19 cellular contexts compared by ENCODE assay signal in genomic region chr19:36950335-36951119, GRCh38. TPM values are rescaled to one million over a fixed set of nuclear protein-coding genes. Genes with fewer than 3 reads are reported as not detected.
DNase-seq lines count a peak whose midpoint lies in the region; ATAC-seq and TF ChIP-seq lines count a peak whose summit lies in the region.
"Had no signal": no experiment of that assay in that cellular context is flagged by ENCODE, and none has a peak within 500 bp of the region (broad histone marks: within the 10 kb centered on the region; RNA-seq: fewer than 3 reads in every experiment).

No MANE protein-coding gene starts in this region.

- H3K4me3 ChIP-seq in HEK293 (ENCODE audit: low read depth, low read length) (no peak overlapping the region), coronary artery (peak overlapping the region; percentile 3), mesendoderm (ENCODE audit: low read length) (no peak overlapping the region)

- WGBS in mesendoderm (ENCODE audit: extremely low coverage, insufficient coverage, low lambda C conversion rate): no CpG with 5 or more reads among the region's 5 CpGs

- POLR2A ChIA-PET in HEK293 (lab: Yijun Ruan, JAX): no interaction called here

- H3K4ac ChIP-seq in mesendoderm (ENCODE audit: low read depth, low read length): no peak overlapping the region

- H3K27ac ChIP-seq in HEK293 (ENCODE audit: extremely low read depth, low read depth, low read length) (no peak overlapping the region), coronary artery (no peak overlapping the region), mesendoderm (ENCODE audit: low read depth, low read length) (no peak overlapping the region)
- H3K27ac ChIP-seq: 22Rv1, C4-2B had no signal

- no peak overlapping the region for H3K23ac ChIP-seq in mesendoderm (ENCODE audit: low read length)

- no peak overlapping the region for H4K8ac ChIP-seq in mesendoderm (ENCODE audit: low read depth, low read length)

- H3K9me3 ChIP-seq in HEK293 (ENCODE audit: control insufficient read depth, insufficient read depth, low read depth, low read length): peaks cover 35% of the 10 kb centered on the region

- H2AK5ac ChIP-seq in mesendoderm (ENCODE audit: low read length): no peak overlapping the region

- TF ChIP-seq CTCF in HEK293 (tag by site-specific recombination; IDR thresholded peaks at IDR 0.05): no peak
- no peak for TF ChIP-seq CTCF in coronary artery (IDR thresholded peaks at IDR 0.05)

- intact Hi-C loops in left colon (cut with DNase I, micrococcal nuclease): no loop called here

- no peak overlapping the region for H2BK5ac ChIP-seq in mesendoderm (ENCODE audit: low read length)

- ATAC-seq in left colon: no peak

- H3K79me2 ChIP-seq in mesendoderm (ENCODE audit: control insufficient read depth, insufficient read depth, low read length): no peaks in the 10 kb centered on the region

- no peak overlapping the region for H3K18ac ChIP-seq in mesendoderm (ENCODE audit: low read length)

- no peak overlapping the region for H2BK15ac ChIP-seq in mesendoderm (replicated peaks; ENCODE audit: low read depth)

- no peak overlapping the region for H2BK120ac ChIP-seq in mesendoderm (ENCODE audit: low read depth, low read length)

- no peaks in the 10 kb centered on the region for H3K79me1 ChIP-seq in mesendoderm (ENCODE audit: low read length)

- H3K4me1 ChIP-seq in HEK293 (ENCODE audit: control insufficient read depth, insufficient read depth, low read length) (no peaks in the 10 kb centered on the region), mesendoderm (ENCODE audit: control insufficient read depth, low read depth, low read length) (no peaks in the 10 kb centered on the region)

- H3K9ac ChIP-seq in mesendoderm (ENCODE audit: low read length): no peak overlapping the region

- peak; percentile 22 for DNase-seq in DMS53 (lab: John Stamatoyannopoulos, UW)
- DNase-seq in DMS53 treated with DMSO at 0.1 percent for 48 hours (lab: John Stamatoyannopoulos, UW; ENCODE audit: unreplicated experiment): no peak
- DNase-seq in coronary artery (ENCODE audit: low spot score): no peak
- peak; percentile 1 for DNase-seq in mesendoderm
- no peak for DNase-seq in NCI-H1417 treated with DMSO at 0.1 percent for 48 hours (lab: John Stamatoyannopoulos, UW)
- DNase-seq in activated T-cell treated with anti-CD3 and anti-CD28 coated beads, Interleukin-2, amount 50 U/mL, for 48 hours: no peak
- no peak for DNase-seq in left colon
- DNase-seq: EL, H9, NCI-H1105, NCI-H2029 treated with DMSO at 0.1 percent for 48 hours, NCI-H226, NCI-H510A treated with DMSO at 0.1 percent for 48 hours, NCI-H82, SHP77, SW 1271 had no signal

- H3K36me3 ChIP-seq in HEK293 (ENCODE audit: control insufficient read depth in 2 of 2, insufficient read depth in 1 of 2, low read length in 2 of 2) (peaks cover 43 to 54% of the 10 kb centered on the region in 2 experiments), mesendoderm (ENCODE audit: control insufficient read depth, insufficient read depth, low read length) (no peaks in the 10 kb centered on the region)

- CTCF ChIA-PET in HEK293 (lab: Yijun Ruan, JAX): interaction anchor here (1.7 kb wide), 1 partner anchor 13 kb away, joined by 8 read pairs; no protein-coding TSS in a partner anchor

- no peak overlapping the region for H3K56ac ChIP-seq in mesendoderm (ENCODE audit: low read length)

- H3K4me2 ChIP-seq in mesendoderm (ENCODE audit: low read length): no peak overlapping the region

- H3K27me3 ChIP-seq in mesendoderm (ENCODE audit: insufficient read depth, low read length, poor library complexity): no peaks in the 10 kb centered on the region

- H4K5ac ChIP-seq in mesendoderm (ENCODE audit: low read length): no peak overlapping the region

TF ChIP-seq in HEK293, 187 proteins besides CTCF, POLR2A, EP300 and RAD21:
- TF ChIP-seq ZNF404 (tag by site-specific recombination; IDR thresholded peaks at IDR 0.05) (no peak), ZNF140 (tag by site-specific recombination; IDR thresholded peaks at IDR 0.05) (no peak), TRIM28 (IDR thresholded peaks at IDR 0.05; ENCODE audit: borderline replicate concordance, low read length) (peak; percentile 93), TCF7L2 (IDR thresholded peaks at IDR 0.05; ENCODE audit: borderline replicate concordance, low read depth, low read length) (no peak), SP3 (tag by site-specific recombination; IDR thresholded peaks at IDR 0.05) (no peak), GLIS1 (tag by site-specific recombination; IDR thresholded peaks at IDR 0.05) (no peak), ZSCAN4 (tag by site-specific recombination; IDR thresholded peaks at IDR 0.05) (no peak), SP7 (tag by site-specific recombination; IDR thresholded peaks at IDR 0.05) (no peak), ZNF37A (tag by site-specific recombination; IDR thresholded peaks at IDR 0.05) (no peak), BCL11A (tag by site-specific recombination; IDR thresholded peaks at IDR 0.05; ENCODE audit: low read depth) (no peak), ZNF639 (tag by site-specific recombination; IDR thresholded peaks at IDR 0.05) (no peak), ZNF521 (tag by site-specific recombination; IDR thresholded peaks at IDR 0.05) (no peak), GFI1B (tag by site-specific recombination; IDR thresholded peaks at IDR 0.05) (no peak), ZEB2 (tag by site-specific recombination; IDR thresholded peaks at IDR 0.05) (no peak), SP2 (tag by site-specific recombination; IDR thresholded peaks at IDR 0.05) (no peak), SETDB1 (IDR thresholded peaks at IDR 0.05; ENCODE audit: insufficient read length, low read length) (peak; percentile 82), ZNF433 (tag by site-specific recombination; IDR thresholded peaks at IDR 0.05; ENCODE audit: low read depth) (no peak), ZNF146 (tag by site-specific recombination; IDR thresholded peaks at IDR 0.05) (no peak), ZNF274 (IDR thresholded peaks at IDR 0.05; ENCODE audit: low read length) (peak; percentile 79; the same call in 1 of the 2 replicates), ZNF274 (tag by site-specific recombination; IDR thresholded peaks at IDR 0.05; ENCODE audit: borderline replicate concordance) (peak; percentile 83), ZNF10 (tag by site-specific recombination; IDR thresholded peaks at IDR 0.05) (no peak), ZNF324 (tag by site-specific recombination; IDR thresholded peaks at IDR 0.05) (no peak)

RNA-seq across cellular contexts. Expression of gene ZNF568, which starts 34.4 kb away (rescaled TPM):
- polyA plus RNA-seq in mesendoderm (2013, experiment 1 of 2): 3.1 TPM
- 3.0 TPM for polyA plus RNA-seq in mesendoderm (2013, experiment 2 of 2)
- 1 to 10 TPM; 2.5 to 4.0 TPM for total RNA-seq in left colon

RNA-seq across cellular contexts. Expression of gene ZNF829, which starts 34.4 kb away (rescaled TPM):
- 4.7 TPM for polyA plus RNA-seq in mesendoderm (2013, experiment 1 of 2)
- 5.0 TPM for polyA plus RNA-seq in mesendoderm (2013, experiment 2 of 2)
- 1 to 10 TPM in 1 of 2 donors, under 1 TPM in 1; 0.73 to 1.3 TPM for total RNA-seq in left colon

Comparison
In these comparisons a context has a peak if more than half of its experiments do, and no peak if none do; other contexts are left out.
1. DNase-seq: peak in DMS53 (single experiment) and mesendoderm (single experiment); none in DMS53 treated with DMSO at 0.1 percent for 48 hours (single experiment), coronary artery (single experiment), NCI-H1417 treated with DMSO at 0.1 percent for 48 hours (single experiment), activated T-cell treated with anti-CD3 and anti-CD28 coated beads, Interleukin-2, amount 50 U/mL, for 48 hours (0 of 2) and left colon (0 of 2).